ENCODE assay signal across 22 cellular contexts in the genomic region with DNA sequence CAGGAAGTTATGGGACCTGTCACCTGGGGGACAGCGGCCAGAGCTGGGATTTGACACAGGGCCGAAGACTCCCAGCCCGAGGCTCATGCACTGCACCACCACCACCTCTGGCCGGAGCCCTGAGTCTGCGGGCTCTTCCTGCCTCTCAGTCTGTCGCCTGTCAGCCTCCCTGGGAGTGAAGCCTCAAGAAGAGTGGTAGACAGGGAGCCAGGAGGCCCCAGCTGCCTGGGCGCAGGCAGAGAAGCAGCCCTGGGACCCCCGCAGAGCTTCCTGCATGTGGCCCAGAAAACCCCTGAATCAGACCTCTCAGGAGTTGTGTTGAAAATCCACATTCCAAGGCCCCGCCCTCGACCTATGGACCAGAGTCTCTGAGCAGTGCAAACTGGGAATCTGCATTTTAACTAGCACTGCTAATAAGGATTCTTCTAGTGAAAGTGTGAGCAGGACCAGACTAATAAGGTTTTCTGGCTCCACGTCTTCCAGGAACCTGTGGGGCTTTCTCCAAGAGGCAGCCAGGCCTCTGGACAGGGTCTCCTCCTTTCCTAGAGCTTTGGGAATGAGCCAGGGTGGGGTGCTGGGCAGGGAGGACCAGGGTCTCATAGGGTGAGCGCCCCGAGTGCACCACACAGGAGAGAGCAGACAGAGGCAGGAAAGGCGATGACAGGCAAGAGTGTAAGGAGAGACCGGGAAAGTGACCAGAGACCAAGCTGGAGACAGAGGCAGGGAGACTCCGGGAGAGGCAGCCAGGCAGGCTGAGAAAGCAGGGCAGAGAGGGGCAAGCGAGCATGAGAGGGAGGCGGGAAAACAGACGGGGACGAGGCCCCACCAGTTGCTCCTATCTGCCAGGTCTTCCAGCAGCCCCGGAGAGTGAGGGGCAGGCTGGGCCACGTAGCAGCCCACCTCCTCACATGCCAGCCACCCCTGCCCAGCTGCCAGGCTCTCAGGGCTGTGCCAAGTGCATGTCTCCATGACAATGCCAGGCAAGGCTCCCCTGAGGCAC.
DNase-seq lines count a peak whose midpoint lies in the region; ATAC-seq and TF ChIP-seq lines count a peak whose summit lies in the region.
"Had no signal": no experiment of that assay in that cellular context is flagged by ENCODE, and none has a peak within 500 bp of the region (broad histone marks: within the 10 kb centered on the region; RNA-seq: fewer than 3 reads in every experiment).

No MANE protein-coding gene starts in this region.

- H3K36me3 ChIP-seq in HEK293 (ENCODE audit: control insufficient read depth in 2 of 2, insufficient read depth in 1 of 2, low read length in 2 of 2): no peaks in the 10 kb centered on the region

- peaks cover 12% of the 10 kb centered on the region for H3K36me3 Mint-ChIP-seq in stimulated activated effector memory CD8-positive, alpha-beta T cell treated with anti-CD3 and anti-CD28 coated beads, Interleukin-12 subunit alpha, Interleukin-12 subunit beta, amount 100 ng/mL, for 72 hours

- peak; percentile 11 to 13 for DNase-seq in activated T-cell treated with anti-CD3 and anti-CD28 coated beads, Interleukin-2, amount 50 U/mL, for 48 hours
- DNase-seq in activated T-cell treated with anti-CD3 and anti-CD28 coated beads for 4 hours (no peak), islet precursor cell (peak; percentile 50), NCI-H446 (lab: John Stamatoyannopoulos, UW) (no peak)
- DNase-seq in stimulated activated effector memory CD8-positive, alpha-beta T cell treated with anti-CD3 and anti-CD28 coated beads, Interleukin-12 subunit alpha, Interleukin-12 subunit beta, amount 100 ng/mL, for 72 hours (ENCODE audit: low spot score in 2 of 2): no peak
- no peak for DNase-seq in activated CD4-positive, alpha-beta T cell treated with anti-CD3 and anti-CD28 coated beads for 48 hours
- DNase-seq: C1 segment of cervical spinal cord, DMS79 treated with DMSO at 0.1 percent for 48 hours, GM23248, Kasumi-1, MM.1S, NCI-H1105 treated with DMSO at 0.1 percent for 48 hours, NCI-H1694 treated with DMSO at 0.1 percent for 48 hours, NCI-H2107, NCI-H2227 treated with DMSO at 0.1 percent for 48 hours, NCI-H524 treated with DMSO at 0.1 percent for 48 hours had no signal

- no peaks in the 10 kb centered on the region for H3K4me1 ChIP-seq in HEK293 (ENCODE audit: control insufficient read depth, insufficient read depth, low read length)
- H3K4me1 ChIP-seq: A549 had no signal

- no peak overlapping the region for H3K4me3 Mint-ChIP-seq in stimulated activated effector memory CD8-positive, alpha-beta T cell treated with anti-CD3 and anti-CD28 coated beads, Interleukin-12 subunit alpha, Interleukin-12 subunit beta, amount 100 ng/mL, for 72 hours
- H3K4me3 Mint-ChIP-seq: IgD-negative memory B cell had no signal

- H3K4me3 ChIP-seq in HEK293 (ENCODE audit: low read depth, low read length): no peak overlapping the region
- H3K4me3 ChIP-seq: A549, GM23248 had no signal

- H3K27ac ChIP-seq in HEK293 (ENCODE audit: extremely low read depth, low read depth, low read length): no peak overlapping the region
- H3K27ac ChIP-seq: A549, GM23248 had no signal

- CTCF ChIA-PET in HEK293 (lab: Yijun Ruan, JAX): no interaction called here

- POLR2A ChIA-PET in HEK293 (lab: Yijun Ruan, JAX): no interaction called here

- peaks cover 28% of the 10 kb centered on the region for H3K4me1 Mint-ChIP-seq in stimulated activated effector memory CD8-positive, alpha-beta T cell treated with anti-CD3 and anti-CD28 coated beads, Interleukin-12 subunit alpha, Interleukin-12 subunit beta, amount 100 ng/mL, for 72 hours
- H3K4me1 Mint-ChIP-seq: IgD-negative memory B cell had no signal

- H3K9me3 ChIP-seq in HEK293 (ENCODE audit: control insufficient read depth, insufficient read depth, low read depth, low read length): no peaks in the 10 kb centered on the region
- H3K9me3 ChIP-seq: A549 had no signal

- TF ChIP-seq CTCF in HEK293 (tag by site-specific recombination; IDR thresholded peaks at IDR 0.05): no peak

- peak overlapping the region; percentile 58 for H3K27ac Mint-ChIP-seq in stimulated activated effector memory CD8-positive, alpha-beta T cell treated with anti-CD3 and anti-CD28 coated beads, Interleukin-12 subunit alpha, Interleukin-12 subunit beta, amount 100 ng/mL, for 72 hours

- no peak for ATAC-seq in stimulated activated effector memory CD8-positive, alpha-beta T cell treated with anti-CD3 and anti-CD28 coated beads, Interleukin-12 subunit alpha, Interleukin-12 subunit beta, amount 100 ng/mL, for 72 hours
- no peak for ATAC-seq in GM21528 (IDR thresholded peaks at IDR 0.05; ENCODE audit: low FRiP score, unreplicated experiment)
- ATAC-seq: A549, Panc1, Right ventricle myocardium inferior had no signal

- H3K9me3 Mint-ChIP-seq in stimulated activated effector memory CD8-positive, alpha-beta T cell treated with anti-CD3 and anti-CD28 coated beads, Interleukin-12 subunit alpha, Interleukin-12 subunit beta, amount 100 ng/mL, for 72 hours: peaks cover 4% of the 10 kb centered on the region

TF ChIP-seq in HEK293, 187 proteins besides CTCF, POLR2A, EP300 and RAD21:
- peak; percentile 44; the same call in 1 of the 2 replicates for TF ChIP-seq SCRT1 (tag by site-specific recombination; IDR thresholded peaks at IDR 0.05; ENCODE audit: borderline replicate concordance)
- 0 out of 2 replicates have a peak, but pooled peaks have one; percentile 37 for TF ChIP-seq SCRT2 (tag by site-specific recombination; IDR thresholded peaks at IDR 0.05)
- TF ChIP-seq GLIS2 (tag by site-specific recombination; IDR thresholded peaks at IDR 0.05): no peak
- no peak for TF ChIP-seq ZNF223 (tag by site-specific recombination; IDR thresholded peaks at IDR 0.05)
- TF ChIP-seq ZBTB21 (tag by site-specific recombination; IDR thresholded peaks at IDR 0.05): no peak

Comparison
In these comparisons a context has a peak if more than half of its experiments do, and no peak if none do; other contexts are left out.
1. DNase-seq: peak in activated T-cell treated with anti-CD3 and anti-CD28 coated beads, Interleukin-2, amount 50 U/mL, for 48 hours (2 of 2) and islet precursor cell (single experiment); none in activated T-cell treated with anti-CD3 and anti-CD28 coated beads for 4 hours (single experiment), stimulated activated effector memory CD8-positive, alpha-beta T cell treated with anti-CD3 and anti-CD28 coated beads, Interleukin-12 subunit alpha, Interleukin-12 subunit beta, amount 100 ng/mL, for 72 hours (0 of 2), activated CD4-positive, alpha-beta T cell treated with anti-CD3 and anti-CD28 coated beads for 48 hours (single experiment) and NCI-H446 (0 of 2).